ENCODE assay signal across 9 cellular contexts in the genomic region with DNA sequence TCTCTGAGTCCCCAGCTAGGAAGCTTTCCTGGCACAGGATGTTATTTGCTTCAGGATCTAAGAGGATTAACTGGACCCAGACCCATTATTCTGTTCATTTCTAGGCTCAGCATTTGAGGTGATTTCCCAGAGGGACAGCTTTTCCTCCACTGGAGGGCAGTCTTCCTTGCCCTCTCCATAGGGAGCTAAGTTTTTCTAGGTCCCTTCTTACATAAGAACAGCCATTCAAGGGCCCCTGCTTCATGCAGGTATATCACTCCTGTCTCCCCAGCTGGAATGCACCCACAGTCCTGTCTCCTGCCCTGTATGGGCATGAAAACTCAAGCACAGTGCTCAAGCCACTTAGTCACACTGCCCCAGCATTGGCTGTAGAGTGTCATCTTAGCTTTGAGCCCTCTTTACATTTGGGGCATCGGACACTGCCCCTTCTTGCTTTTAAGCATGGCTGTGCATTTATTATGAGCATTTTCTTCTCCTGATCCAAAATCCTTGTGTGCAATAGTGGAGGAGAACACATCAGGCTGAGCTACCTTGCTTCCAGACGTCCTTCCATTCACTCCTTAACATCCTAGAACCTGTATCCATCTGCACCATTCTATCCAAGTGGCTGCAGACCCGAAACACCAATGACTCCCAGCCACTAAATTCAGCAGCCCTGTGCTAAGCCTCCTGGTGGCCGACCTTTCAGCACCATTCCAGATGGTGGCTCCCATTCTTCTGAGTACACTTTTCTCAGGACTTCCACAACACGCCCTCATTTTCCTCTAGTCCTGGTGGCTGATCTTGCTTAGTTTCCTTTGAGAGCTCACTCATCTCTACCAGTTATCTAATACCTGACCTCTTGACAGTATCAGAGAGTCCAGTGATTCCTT.
DNase-seq lines count a peak whose midpoint lies in the region; FAIRE-seq and TF ChIP-seq lines count a peak whose summit lies in the region.
"Had no signal": no experiment of that assay in that cellular context is flagged by ENCODE, and none has a peak within 500 bp of the region (broad histone marks: within the 10 kb centered on the region; RNA-seq: fewer than 3 reads in every experiment).

No MANE protein-coding gene starts in this region.

- H3K9me3 ChIP-seq in MM.1S (replicated peaks; ENCODE audit: insufficient read depth, low read length) = no peaks in the 10 kb centered on the region
- no peaks in the 10 kb centered on the region for H3K9me3 ChIP-seq in CD8-positive, alpha-beta memory T cell (ENCODE audit: low read length)
- H3K9me3 ChIP-seq: pancreas had no signal

- H3K4me3 ChIP-seq in GM06990 (replicated peaks; ENCODE audit: low read depth, low read length) = no peak overlapping the region
- no peak overlapping the region for H3K4me3 ChIP-seq in MM.1S (ENCODE audit: low read length)
- no peak overlapping the region for H3K4me3 ChIP-seq in CD8-positive, alpha-beta memory T cell (ENCODE audit: low read length)
- H3K4me3 ChIP-seq: pancreas had no signal

- no peak overlapping the region for H3K27ac ChIP-seq in MM.1S (ENCODE audit: low read length)
- no peak overlapping the region for H3K27ac ChIP-seq in CD8-positive, alpha-beta memory T cell (ENCODE audit: low read depth, low read length)
- H3K27ac ChIP-seq: pancreas had no signal

- H3K79me2 ChIP-seq in MM.1S (ENCODE audit: low read length) = no peaks in the 10 kb centered on the region

- CTCF ChIA-PET in CD8-positive, alpha-beta memory T cell (lab: Charles Lee) = interaction anchor here (0.6 to 1.9 kb wide), 3 partner anchors 12 to 1017 kb away, joined by 3 to 5 read pairs (median 3); no protein-coding TSS in a partner anchor

- TF ChIP-seq POLR2A in GM12892 (IDR thresholded peaks at IDR 0.05; ENCODE audit: low read depth, low read length) = no peak

- H3K9ac ChIP-seq in MM.1S (ENCODE audit: low read length) = no peak overlapping the region

- POLR2A ChIA-PET in CD8-positive, alpha-beta memory T cell (lab: Charles Lee) = no interaction called here

- DNase-seq in GM06990 (ENCODE audit: extremely low read depth, insufficient read length) (no peak), MM.1S (no peak), chondrocyte (ENCODE audit: low spot score) (no peak), osteocyte (ENCODE audit: extremely low spot score, unreplicated experiment) (no peak), cerebellum (ENCODE audit: low spot score) (no peak), GM12892 (ENCODE audit: insufficient read length) (no peak), frontal cortex (ENCODE audit: low spot score in 2 of 2) (no peak)
- DNase-seq in CD8-positive, alpha-beta memory T cell = no peak
- DNase-seq: pancreas had no signal

- peak; percentile 51 for TF ChIP-seq CTCF in GM06990 (IDR thresholded peaks at IDR 0.05; ENCODE audit: insufficient read depth, low read length, poor library complexity, severe bottlenecking)
- peak; percentile 31 for TF ChIP-seq CTCF in MM.1S (IDR thresholded peaks at IDR 0.05; ENCODE audit: low read length)
- peak; percentile 70 for TF ChIP-seq CTCF in chondrocyte (IDR thresholded peaks at IDR 0.05)
- peak; percentile 47 for TF ChIP-seq CTCF in osteocyte (IDR thresholded peaks at IDR 0.05)

- H3K36me3 ChIP-seq in GM06990 (ENCODE audit: control insufficient read depth, insufficient read depth, low read length) (no peaks in the 10 kb centered on the region), MM.1S (replicated peaks; ENCODE audit: insufficient read depth, low read length) (no peaks in the 10 kb centered on the region)
- no peaks in the 10 kb centered on the region for H3K36me3 ChIP-seq in CD8-positive, alpha-beta memory T cell (ENCODE audit: insufficient read depth, low read length)
- H3K36me3 ChIP-seq: pancreas had no signal

- no peaks in the 10 kb centered on the region for H3K9me2 ChIP-seq in MM.1S (replicated peaks; ENCODE audit: insufficient read depth, low read length)

- FAIRE-seq in GM12892 (lab: Jason Lieb, UNC) (no peak), frontal cortex (lab: Jason Lieb, UNC) (no peak)
- FAIRE-seq: pancreas had no signal

- no peak overlapping the region for H3K4me3 Mint-ChIP-seq in chondrocyte (ENCODE audit: unreplicated experiment)
- no peak overlapping the region for H3K4me3 Mint-ChIP-seq in osteocyte (ENCODE audit: unreplicated experiment)
- H3K4me3 Mint-ChIP-seq in CD8-positive, alpha-beta memory T cell = no peak overlapping the region

- H3K27me3 ChIP-seq in GM06990 (replicated peaks; ENCODE audit: control insufficient read depth, insufficient read depth, low read length) (no peaks in the 10 kb centered on the region; the same call in 1 of the 2 replicates), MM.1S (replicated peaks; ENCODE audit: insufficient read depth, low read length) (no peaks in the 10 kb centered on the region)
- no peaks in the 10 kb centered on the region for H3K27me3 ChIP-seq in CD8-positive, alpha-beta memory T cell (ENCODE audit: insufficient read depth, low read length, poor library complexity, severe bottlenecking)
- H3K27me3 ChIP-seq: pancreas had no signal

- H3K27me3 Mint-ChIP-seq in chondrocyte (ENCODE audit: low read depth) (no peaks in the 10 kb centered on the region), osteocyte (ENCODE audit: unreplicated experiment) (no peaks in the 10 kb centered on the region)
- peaks cover 18 to 48% of the 10 kb centered on the region in 2 donors for H3K27me3 Mint-ChIP-seq in CD8-positive, alpha-beta memory T cell

- no peaks in the 10 kb centered on the region for H4K20me1 ChIP-seq in MM.1S (ENCODE audit: insufficient read depth, low read length)

- H3K4me1 ChIP-seq in MM.1S (ENCODE audit: low read length) = 0 out of 2 replicates have a peak, but pooled peaks cover 3% of the 10 kb centered on the region
- H3K4me1 ChIP-seq in CD8-positive, alpha-beta memory T cell (ENCODE audit: insufficient read depth, low read length) = no peaks in the 10 kb centered on the region
- H3K4me1 ChIP-seq: pancreas had no signal

- no peak overlapping the region for H2AFZ ChIP-seq in MM.1S (ENCODE audit: low read length)

- H3K9me3 Mint-ChIP-seq in chondrocyte (ENCODE audit: low read depth) (peaks cover 13% of the 10 kb centered on the region), osteocyte (ENCODE audit: unreplicated experiment) (peaks cover 6% of the 10 kb centered on the region)
- peaks cover 0 to 9% (median 2%) of the 10 kb centered on the region in 5 donors for H3K9me3 Mint-ChIP-seq in CD8-positive, alpha-beta memory T cell

- H3K27ac Mint-ChIP-seq in chondrocyte (ENCODE audit: unreplicated experiment) (no peak overlapping the region), osteocyte (ENCODE audit: unreplicated experiment) (no peak overlapping the region)
- H3K27ac Mint-ChIP-seq in CD8-positive, alpha-beta memory T cell = peak overlapping the region in 2 of 8 donors; percentile 7 to 23

- H3K4me1 Mint-ChIP-seq in chondrocyte (ENCODE audit: low read depth) = peaks cover 22% of the 10 kb centered on the region
- H3K4me1 Mint-ChIP-seq in osteocyte (ENCODE audit: unreplicated experiment) = peaks cover 39% of the 10 kb centered on the region
- no peaks in the 10 kb centered on the region for H3K4me1 Mint-ChIP-seq in CD8-positive, alpha-beta memory T cell

- no peaks in the 10 kb centered on the region for H3K36me3 Mint-ChIP-seq in chondrocyte (ENCODE audit: low read depth)
- H3K36me3 Mint-ChIP-seq in osteocyte (ENCODE audit: unreplicated experiment) = peaks cover 3% of the 10 kb centered on the region
- H3K36me3 Mint-ChIP-seq in CD8-positive, alpha-beta memory T cell = no peaks in the 10 kb centered on the region

- H3F3A ChIP-seq in MM.1S (ENCODE audit: insufficient read depth, low read length) = no peaks in the 10 kb centered on the region

- no peak overlapping the region for H3K4me2 ChIP-seq in MM.1S (ENCODE audit: low read depth, low read length)
